2 cellular contexts compared by ENCODE assay signal in genomic region chr15:33195283-33195682, GRCh38.
TF ChIP-seq lines count a peak whose summit lies in the region.

No MANE protein-coding gene starts in this region.

TF ChIP-seq in liver, 16 proteins besides CTCF, POLR2A, EP300 and RAD21 (continued from another document):
- TF ChIP-seq HNF4G (IDR thresholded peaks at IDR 0.05) (no peak), ATF3 (IDR thresholded peaks at IDR 0.05) (no peak), SP1 (IDR thresholded peaks at IDR 0.05) (no peak), EGR1 (IDR thresholded peaks at IDR 0.05; ENCODE audit: low read depth in 2 of 2) (no peak)

TF ChIP-seq in HepG2, 621 proteins besides CTCF, POLR2A, EP300 and RAD21 (continued from another document):
- TF ChIP-seq PATZ1 (CRISPR knock-in tag; IDR thresholded peaks at IDR 0.05), result no peak
- TF ChIP-seq ZXDC (CRISPR knock-in tag; IDR thresholded peaks at IDR 0.05), result no peak
